14 cellular contexts compared by ENCODE assay signal in the genomic region with DNA sequence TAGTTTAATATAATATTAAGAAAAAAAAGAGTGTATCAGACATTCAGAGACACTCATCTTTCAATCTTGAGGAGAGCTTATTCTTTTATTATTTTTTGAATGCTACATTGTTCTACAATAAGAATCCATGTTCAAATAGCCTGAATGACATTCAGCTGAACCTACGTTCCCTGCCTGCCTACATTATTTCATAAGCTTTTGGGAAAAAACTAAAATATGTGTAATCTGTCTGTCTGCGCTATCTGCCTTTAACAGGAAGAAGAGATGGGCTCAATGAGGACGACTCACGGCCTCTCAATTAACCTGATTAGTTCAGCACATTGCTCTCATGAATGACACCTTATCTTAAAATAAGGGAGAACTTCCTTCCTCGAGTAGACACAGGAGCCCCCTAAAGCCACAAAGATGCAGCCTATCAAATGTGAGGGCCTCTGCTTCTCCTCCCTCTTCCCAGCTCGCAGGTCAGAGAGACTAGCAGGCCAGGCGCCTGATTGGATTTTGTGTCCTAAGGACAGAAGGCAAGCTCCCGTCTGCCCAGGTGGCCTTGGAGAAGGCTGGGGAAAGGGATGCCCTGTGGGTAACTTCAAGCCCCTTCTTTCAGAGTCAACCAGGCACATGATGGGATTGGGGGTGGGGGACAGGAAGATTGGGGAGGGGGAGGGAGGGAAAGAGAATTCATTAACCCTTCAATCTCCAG. TPM values are rescaled to one million over a fixed set of nuclear protein-coding genes. Genes with fewer than 3 reads are reported as not detected.
DNase-seq lines count a peak whose midpoint lies in the region; ATAC-seq and TF ChIP-seq lines count a peak whose summit lies in the region.
"Had no signal": no experiment of that assay in that cellular context is flagged by ENCODE, and none has a peak within 500 bp of the region (broad histone marks: within the 10 kb centered on the region; RNA-seq: fewer than 3 reads in every experiment).

No MANE protein-coding gene starts in this region.

- H3K27ac Mint-ChIP-seq in stimulated activated naive CD8-positive, alpha-beta T cell treated with anti-CD3 and anti-CD28 coated beads, Interleukin-15, amount 100 ng/mL, for 72 hours, result no peak overlapping the region
- H3K27ac Mint-ChIP-seq: activated CD4-positive, alpha-beta T cell treated with anti-CD3 and anti-CD28 coated beads, Interleukin-2, amount 10 ng/mL, durations not matched to agents 7 days and 5 days; activated naive CD8-positive, alpha-beta T cell; CD8-positive, alpha-beta T cell had no signal

- peaks cover 0 to 100% (median 75%) of the 10 kb centered on the region in 11 experiments; a peak in 14 of 22 replicates for H4K20me1 ChIP-seq in BLaER1 treated with 17β-estradiol and CSF1 and Interleukin-3, amounts not matched to agents 10 nM and 100 nM

- peak overlapping the region in 8 of 11 experiments; percentile 14 to 66 (median 41); a peak in 11 of 22 replicates for H3K27ac ChIP-seq in BLaER1 treated with 17β-estradiol and CSF1 and Interleukin-3, amounts not matched to agents 10 nM and 100 nM
- H3K27ac ChIP-seq in right cardiac atrium (ENCODE audit: low read length), result peak overlapping the region; percentile 80
- H3K27ac ChIP-seq in sigmoid colon, result peak overlapping the region in 3 of 4 donors; percentile 22 to 56 (median 24)

- TF ChIP-seq EP300 in sigmoid colon (IDR thresholded peaks at IDR 0.05), result no peak

- H3K4me1 Mint-ChIP-seq in stimulated activated naive CD8-positive, alpha-beta T cell treated with anti-CD3 and anti-CD28 coated beads, Interleukin-15, amount 100 ng/mL, for 72 hours, result no peaks in the 10 kb centered on the region

- H3K9ac ChIP-seq in BLaER1 treated with 17β-estradiol and CSF1 and Interleukin-3, amounts not matched to agents 10 nM and 100 nM, result peak overlapping the region in 3 of 11 experiments; percentile 20 to 36 (median 27); a peak in 2 of 22 replicates

- intact Hi-C loops in right cardiac atrium (cut with DNase I) (loop anchor here in 1 of 4 donors (5.0 kb wide), 1 partner anchor 35 kb away; the partner anchor contains the start of gene EBF1), sigmoid colon (cut with DNase I) (no loop called here)

- 35% methylated on average over 8 of the region's 8 CpGs for WGBS in right cardiac atrium
- WGBS in sigmoid colon, 2 donors, result 47 to 64% methylated on average over 8 of the region's 8 CpGs

- peaks cover 0 to 93% (median 64%) of the 10 kb centered on the region in 11 experiments; a peak in 16 of 22 replicates for H3K36me3 ChIP-seq in BLaER1 treated with 17β-estradiol and CSF1 and Interleukin-3, amounts not matched to agents 10 nM and 100 nM
- H3K36me3 ChIP-seq in sigmoid colon, result no peaks in the 10 kb centered on the region

- H3K27me3 Mint-ChIP-seq in stimulated activated naive CD8-positive, alpha-beta T cell treated with anti-CD3 and anti-CD28 coated beads, Interleukin-15, amount 100 ng/mL, for 72 hours, result peaks cover 32% of the 10 kb centered on the region

- H3K9me3 ChIP-seq in BLaER1 treated with 17β-estradiol and CSF1 and Interleukin-3, amounts not matched to agents 10 nM and 100 nM (replicated peaks in 1 of 11), result no peaks in the 10 kb centered on the region
- H3K9me3 ChIP-seq in right cardiac atrium (ENCODE audit: control insufficient read depth, low read length) (no peaks in the 10 kb centered on the region), sigmoid colon (no peaks in the 10 kb centered on the region)
- H3K9me3 ChIP-seq: mucosa of descending colon had no signal

- no peak for TF ChIP-seq POLR2A in sigmoid colon (IDR thresholded peaks at IDR 0.05)

- no peaks in the 10 kb centered on the region for H3K9me3 Mint-ChIP-seq in stimulated activated naive CD8-positive, alpha-beta T cell treated with anti-CD3 and anti-CD28 coated beads, Interleukin-15, amount 100 ng/mL, for 72 hours
- H3K9me3 Mint-ChIP-seq: activated CD4-positive, alpha-beta T cell treated with anti-CD3 and anti-CD28 coated beads, Interleukin-2, amount 10 ng/mL, durations not matched to agents 7 days and 5 days; CD8-positive, alpha-beta T cell had no signal

- DNase-seq in right cardiac atrium (peak in 1 of 3 donors; percentile 49), sigmoid colon (no peak), DMS153 (lab: John Stamatoyannopoulos, UW) (no peak), mucosa of gallbladder (ENCODE audit: low spot score) (no peak)
- DNase-seq in stimulated activated CD4-positive, alpha-beta T cell treated with anti-CD3 and anti-CD28 coated beads, Interleukin-2, amount 100 ng/mL, for 48 hours, result no peak
- no peak for DNase-seq in stimulated activated naive CD8-positive, alpha-beta T cell treated with anti-CD3 and anti-CD28 coated beads, Interleukin-15, amount 100 ng/mL, for 72 hours
- DNase-seq: activated CD4-positive, alpha-beta T cell treated with anti-CD3 and anti-CD28 coated beads, Interleukin-2, amount 10 ng/mL, durations not matched to agents 7 days and 5 days; CD8-positive, alpha-beta T cell; erythroblast; RPMI8226 had no signal

- TF ChIP-seq CTCF in WI38 (IDR thresholded peaks at IDR 0.05; ENCODE audit: low read depth, low read length), result no peak
- TF ChIP-seq CTCF in sigmoid colon (IDR thresholded peaks at IDR 0.05), result no peak

- no peaks in the 10 kb centered on the region for H3K27me3 ChIP-seq in BLaER1 treated with 17β-estradiol and CSF1 and Interleukin-3, amounts not matched to agents 10 nM and 100 nM
- H3K27me3 ChIP-seq in right cardiac atrium (ENCODE audit: control insufficient read depth, insufficient read depth), result no peaks in the 10 kb centered on the region
- no peaks in the 10 kb centered on the region for H3K27me3 ChIP-seq in sigmoid colon

- H3K4me2 ChIP-seq in BLaER1 treated with 17β-estradiol and CSF1 and Interleukin-3, amounts not matched to agents 10 nM and 100 nM, result peak overlapping the region; percentile 4 to 60 (median 44); a peak in 19 of 22 replicates

- peaks cover 52 to 99% (median 89%) of the 10 kb centered on the region in 10 experiments for H3K4me1 ChIP-seq in BLaER1 treated with 17β-estradiol and CSF1 and Interleukin-3, amounts not matched to agents 10 nM and 100 nM
- H3K4me1 ChIP-seq in right cardiac atrium (ENCODE audit: control insufficient read depth, insufficient read depth, low read length), result peaks cover 2% of the 10 kb centered on the region
- H3K4me1 ChIP-seq in sigmoid colon, result no peaks in the 10 kb centered on the region

- peak; percentile 44 to 53 for ATAC-seq in right cardiac atrium
- ATAC-seq in stimulated activated naive CD8-positive, alpha-beta T cell treated with anti-CD3 and anti-CD28 coated beads, Interleukin-15, amount 100 ng/mL, for 72 hours, result no peak
- ATAC-seq: CD8-positive, alpha-beta T cell; mucosa of descending colon had no signal

- H3K4me3 Mint-ChIP-seq in stimulated activated naive CD8-positive, alpha-beta T cell treated with anti-CD3 and anti-CD28 coated beads, Interleukin-15, amount 100 ng/mL, for 72 hours, result no peak overlapping the region
- H3K4me3 Mint-ChIP-seq: activated CD4-positive, alpha-beta T cell treated with anti-CD3 and anti-CD28 coated beads, Interleukin-2, amount 10 ng/mL, durations not matched to agents 7 days and 5 days; activated naive CD8-positive, alpha-beta T cell; CD8-positive, alpha-beta T cell had no signal

- H3K4me3 ChIP-seq in BLaER1 treated with 17β-estradiol and CSF1 and Interleukin-3, amounts not matched to agents 10 nM and 100 nM, result no peak overlapping the region
- H3K4me3 ChIP-seq in WI38 (ENCODE audit: low read depth, low read length) (peak overlapping the region; percentile 42), right cardiac atrium (ENCODE audit: low read length) (peak overlapping the region; percentile 43), sigmoid colon (peak overlapping the region in 2 of 4 donors; percentile 10 to 13)
- H3K4me3 ChIP-seq: mucosa of descending colon had no signal

RNA-seq across cellular contexts. Expression of gene EBF1, which starts 37.7 kb away (rescaled TPM):
- total RNA-seq in right cardiac atrium (10 to 100 TPM; 15.5 to 20.0 (median 17.5) TPM), sigmoid colon (10 to 100 TPM; 11.9 to 30.5 (median 25.9) TPM), mucosa of gallbladder (12.9 TPM)
- polyA plus RNA-seq in right cardiac atrium (7.6 TPM), sigmoid colon (1 to 10 TPM in 2 of 3 donors, under 1 TPM in 1; 0.46 to 6.0 (median 4.5) TPM)

Comparison
In these comparisons a context has a peak if more than half of its experiments do, and no peak if none do; other contexts are left out.
1. H3K27ac ChIP-seq: peak in every context shown above with its lines; median percentile 80 in right cardiac atrium; 41 in BLaER1 treated with 17β-estradiol and CSF1 and Interleukin-3, amounts not matched to agents 10 nM and 100 nM; 24 in sigmoid colon.
2. H3K4me3 ChIP-seq: peak in WI38 (single experiment) and right cardiac atrium (single experiment); none in BLaER1 treated with 17β-estradiol and CSF1 and Interleukin-3, amounts not matched to agents 10 nM and 100 nM (0 of 10).